ENCODE assay signal across 11 cellular contexts in genomic region chr3:67605377-67605776, GRCh38. TPM values are rescaled to one million over a fixed set of nuclear protein-coding genes. Genes with fewer than 3 reads are reported as not detected.
DNase-seq lines count a peak whose midpoint lies in the region; ATAC-seq, FAIRE-seq and TF ChIP-seq lines count a peak whose summit lies in the region.
"Had no signal": no experiment of that assay in that cellular context is flagged by ENCODE, and none has a peak within 500 bp of the region (broad histone marks: within the 10 kb centered on the region; RNA-seq: fewer than 3 reads in every experiment).

No MANE protein-coding gene starts in this region.

- no peak overlapping the region for H3K4me3 Mint-ChIP-seq in endodermal cell

- H2AFZ ChIP-seq in osteoblast (ENCODE audit: low read length) = no peak overlapping the region

- no peak for TF ChIP-seq POLR2A in GM12891 (IDR thresholded peaks at IDR 0.05; ENCODE audit: low read depth, low read length)

- DNase-seq in DMS 273 (lab: John Stamatoyannopoulos, UW; ENCODE audit: unreplicated experiment) = peak; percentile 7
- no peak for DNase-seq in DMS 273 treated with DMSO at 0.1 percent for 48 hours (lab: John Stamatoyannopoulos, UW)
- peak; percentile 3 for DNase-seq in NCI-H69 (lab: John Stamatoyannopoulos, UW)
- DNase-seq in endodermal cell = no peak
- no peak for DNase-seq in osteoblast (ENCODE audit: insufficient read length, low spot score, missing footprints)
- DNase-seq in GM12891 (ENCODE audit: insufficient read length, low spot score) = no peak
- DNase-seq: MG63 had no signal

- peaks cover 44% of the 10 kb centered on the region for H3K36me3 Mint-ChIP-seq in endodermal cell (ENCODE audit: low read depth)

- H3K9me3 ChIP-seq in endodermal cell (ENCODE audit: control insufficient read depth, low read length) (no peaks in the 10 kb centered on the region), osteoblast (ENCODE audit: low read depth, low read length) (no peaks in the 10 kb centered on the region)
- H3K9me3 ChIP-seq: MG63 had no signal

- ATAC-seq in HG02642 (IDR thresholded peaks at IDR 0.05; ENCODE audit: poor library complexity, unreplicated experiment) = no peak
- ATAC-seq in HG03439 (IDR thresholded peaks at IDR 0.05; ENCODE audit: unreplicated experiment) = no peak
- ATAC-seq: Panc1 had no signal

- FAIRE-seq in GM12891 (lab: Jason Lieb, UNC) = no peak

- H3K9me3 Mint-ChIP-seq in endodermal cell = peaks cover 3% of the 10 kb centered on the region

- H3K36me3 ChIP-seq in endodermal cell (ENCODE audit: control insufficient read depth, insufficient read depth, low read length) (peaks cover 27% of the 10 kb centered on the region), osteoblast (ENCODE audit: insufficient read depth, low read length) (peaks cover 26% of the 10 kb centered on the region)

- TF ChIP-seq CTCF in endodermal cell (conservative IDR thresholded peaks at IDR 0.05) (peak; percentile 41), osteoblast (IDR thresholded peaks at IDR 0.05; ENCODE audit: extremely low read depth, low read depth, low read length) (peak; percentile 53)

- peaks cover 26% of the 10 kb centered on the region for H3K79me2 ChIP-seq in osteoblast (ENCODE audit: insufficient read depth, low read length)

- 83% methylated on average over 1 of the region's 1 CpG; no CpG with 5 or more reads in 1 of the 2 experiments for WGBS in endodermal cell (ENCODE audit: insufficient coverage in 1 of 2, insufficient read length in 1 of 2), 2 experiments

- H3K4me2 ChIP-seq in osteoblast (ENCODE audit: insufficient read depth, low read length) = peak overlapping the region; percentile 32

- H3K27ac ChIP-seq in endodermal cell (ENCODE audit: low read depth, low read length) (no peak overlapping the region), osteoblast (ENCODE audit: low read depth, low read length) (peak overlapping the region; percentile 21)
- H3K27ac ChIP-seq: 22Rv1 had no signal

- peaks cover 6% of the 10 kb centered on the region for H4K20me1 ChIP-seq in osteoblast (ENCODE audit: insufficient read depth, low read length)

- H3K4me1 ChIP-seq in endodermal cell (ENCODE audit: control insufficient read depth, insufficient read depth, low read length) (no peaks in the 10 kb centered on the region), osteoblast (ENCODE audit: insufficient read depth, low read length) (peaks cover 16% of the 10 kb centered on the region)

- no peaks in the 10 kb centered on the region for H3K27me3 Mint-ChIP-seq in endodermal cell (ENCODE audit: insufficient read depth)

- H3K27ac Mint-ChIP-seq in endodermal cell = peak overlapping the region; percentile 59

- H3K4me3 ChIP-seq in endodermal cell (ENCODE audit: low read length) (no peak overlapping the region), osteoblast (ENCODE audit: insufficient read depth, low read length) (no peak overlapping the region)
- H3K4me3 ChIP-seq: MG63 had no signal

- H3K27me3 ChIP-seq in endodermal cell (ENCODE audit: control insufficient read depth, insufficient read depth, low read length, poor library complexity, severe bottlenecking) = no peaks in the 10 kb centered on the region
- H3K27me3 ChIP-seq in osteoblast (ENCODE audit: insufficient read depth, low read length) = no peaks in the 10 kb centered on the region
- H3K27me3 ChIP-seq: MG63 had no signal

- H3K9ac ChIP-seq in endodermal cell (ENCODE audit: extremely low read depth, low read length, poor library complexity, severe bottlenecking) = no peak overlapping the region

- H3K4me1 Mint-ChIP-seq in endodermal cell = peaks cover 4% of the 10 kb centered on the region

TF ChIP-seq in GM12891, 5 proteins besides CTCF, POLR2A, EP300 and RAD21:
- TF ChIP-seq POU2F2 (IDR thresholded peaks at IDR 0.05; ENCODE audit: low read depth, low read length) (no peak), POLR2AphosphoS5 (IDR thresholded peaks at IDR 0.05; ENCODE audit: low read depth, low read length) (no peak), PAX5 (IDR thresholded peaks at IDR 0.05; ENCODE audit: insufficient read depth, low read length, severe bottlenecking) (no peak), SPI1 (IDR thresholded peaks at IDR 0.05; ENCODE audit: low read depth, low read length) (no peak), TAF1 (IDR thresholded peaks at IDR 0.05; ENCODE audit: low read depth, low read length) (no peak)

RNA-seq across cellular contexts. Expression of gene SUCLG2, which starts 49.0 kb away (rescaled TPM):
- total RNA-seq in endodermal cell = 10 to 100 TPM; 42.4 to 57.3 TPM
- 49.2 TPM for polyA plus RNA-seq in endodermal cell (2013, experiment 1 of 2)
- 43.8 TPM for polyA plus RNA-seq in endodermal cell (2013, experiment 2 of 2)
- 56.8 and 62.5 TPM in 2 replicates for total RNA-seq in osteoblast
- polyA plus RNA-seq in GM12891 (2012; ENCODE audit: low read depth, missing spikeins) = 34.4 TPM

Comparison
In these comparisons a context has a peak if more than half of its experiments do, and no peak if none do; other contexts are left out.
1. DNase-seq: peak in DMS 273 (single experiment) and NCI-H69 (single experiment); none in DMS 273 treated with DMSO at 0.1 percent for 48 hours (single experiment), endodermal cell (single experiment), osteoblast (single experiment) and GM12891 (single experiment).